22 cellular contexts compared by ENCODE assay signal in genomic region chr2:107545851-107546250, GRCh38.
"Had no signal": no experiment of that assay in that cellular context is flagged by ENCODE, and none has a peak within 500 bp of the region (broad histone marks: within the 10 kb centered on the region; RNA-seq: fewer than 3 reads in every experiment).

No MANE protein-coding gene starts in this region.

- H3K27me3 ChIP-seq: left lung, neural progenitor cell, neutrophil, right atrium auricular region, spleen, tibial nerve, uterus had no signal

- H3K4me1 ChIP-seq: left lung, neural progenitor cell, spleen, tibial nerve, uterus had no signal

- H3K9ac ChIP-seq: neural progenitor cell had no signal

- H3K9me3 ChIP-seq: left lung, neutrophil, right atrium auricular region, tibial nerve, uterus had no signal

- H3K4me3 ChIP-seq: left lung, lung, neural progenitor cell, right atrium auricular region, skin epidermis, spleen, tibial nerve, uterus had no signal

- H3K27ac ChIP-seq: left lung, neural progenitor cell, neutrophil, skin epidermis, spleen, tibial nerve, uterus had no signal

- H2AFZ ChIP-seq: neural progenitor cell had no signal

- H3K36me3 ChIP-seq: left lung, neural progenitor cell, neutrophil, right atrium auricular region, spleen, tibial nerve, uterus had no signal

- H3K4me2 ChIP-seq: neural progenitor cell had no signal

- ATAC-seq: left colon; left lung; natural killer cell; sciatic nerve; stimulated activated effector memory CD8-positive, alpha-beta T cell treated with anti-CD3 and anti-CD28 coated beads, Interleukin-12 subunit alpha, Interleukin-12 subunit beta, amount 100 ng/mL, for 72 hours had no signal

- DNase-seq: hypothalamus; immature natural killer cell; kidney; left colon; left lung; mesendoderm; naive B cell; natural killer cell; nephron progenitor cell; occipital lobe; spleen; stimulated activated CD4-positive, alpha-beta T cell treated with anti-CD3 and anti-CD28 coated beads, Interleukin-4, amount 100 ng/mL, for 24 hours; stimulated activated naive CD4-positive, alpha-beta T cell; uterus had no signal
